8 cellular contexts compared by ENCODE assay signal in the genomic region with DNA sequence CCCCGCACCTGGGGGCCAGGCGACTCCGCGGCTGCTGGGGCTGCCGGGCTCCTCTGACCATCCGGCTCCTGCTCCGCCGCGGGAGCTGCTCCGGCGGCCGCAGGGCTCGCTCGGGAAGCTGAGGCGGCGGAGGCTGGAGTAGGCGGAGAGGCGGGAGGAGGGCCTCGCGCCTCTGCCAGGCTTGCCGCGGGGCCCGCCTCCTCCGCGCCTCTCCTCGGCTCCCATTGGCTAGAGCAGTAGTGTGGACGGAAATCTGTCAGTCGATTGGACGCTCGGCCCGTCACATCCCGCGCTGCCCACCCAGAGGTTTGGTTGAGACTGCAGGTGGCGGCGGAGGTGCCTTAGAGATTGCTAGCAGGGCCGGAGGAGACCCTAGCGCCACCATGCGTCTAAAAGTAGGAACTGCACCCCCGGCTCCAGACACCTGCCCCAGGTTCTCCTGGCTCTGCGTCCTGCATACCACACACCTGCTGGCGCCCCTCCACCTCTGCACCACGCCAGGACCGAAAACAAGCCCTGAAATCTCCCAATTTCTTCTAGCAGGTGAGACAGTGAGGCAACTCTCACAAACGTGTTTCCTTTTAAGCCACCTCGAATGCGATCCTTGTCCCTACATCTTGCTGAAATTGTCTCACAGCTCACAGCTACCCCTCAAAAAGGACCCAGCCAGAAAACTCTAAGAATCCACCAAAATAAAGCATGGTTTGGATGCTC. TPM values are rescaled to one million over a fixed set of nuclear protein-coding genes. Genes with fewer than 3 reads are reported as not detected.
DNase-seq lines count a peak whose midpoint lies in the region; TF ChIP-seq lines count a peak whose summit lies in the region.

Gene SCAI, minus strand, starts transcription at position 152 of the 714 bp plus-strand sequence. Its CDS starts 91 bp downstream, at position 61.

- peak; percentile 99 for DNase-seq in COR-L47 (lab: John Stamatoyannopoulos, UW)
- DNase-seq in GM20000 (ENCODE audit: low spot score) = peak; percentile 99
- DNase-seq in HT-29 (ENCODE audit: low spot score) = peak; percentile 99
- DNase-seq in NK-92 treated with Interleukin-12 subunit alpha and Interleukin-12 subunit beta, amount 100 ng/mL, for 24 hours (lab: John Stamatoyannopoulos, UW) = peak; percentile 94
- peak; percentile 97 for DNase-seq in activated CD8-positive, alpha-beta memory T cell treated with anti-CD3 and anti-CD28 coated beads for 24 hours
- DNase-seq in mesenteric fat pad (ENCODE audit: low spot score) = peak; percentile 99
- peak; percentile 87 for DNase-seq in stimulated activated CD8-positive, alpha-beta memory T cell treated with anti-CD3 and anti-CD28 coated beads, Interleukin-15, amount 100 ng/mL, for 24 hours (ENCODE audit: low read depth)

- peak within 1 kb of the TSS; percentile 3 for H3K9ac ChIP-seq in endocrine pancreas (ENCODE audit: control insufficient read depth, insufficient read depth, low read length)

- H3K4me3 ChIP-seq in endocrine pancreas (ENCODE audit: control insufficient read depth, insufficient read depth, low read length) = peak within 1 kb of the TSS; percentile 54

- H3K9me3 ChIP-seq in endocrine pancreas (ENCODE audit: control insufficient read depth, low read length) = no peaks in the 10 kb centered on the region

- no peaks in the 10 kb centered on the region for H3K4me1 ChIP-seq in endocrine pancreas (ENCODE audit: control insufficient read depth, insufficient read depth, low read length)

- TF ChIP-seq CTCF in GM20000 (IDR thresholded peaks at IDR 0.05; ENCODE audit: extremely low read depth, missing control alignments) = peak; percentile 92

- no peaks in the 10 kb centered on the region for H3K36me3 ChIP-seq in endocrine pancreas (ENCODE audit: control insufficient read depth, insufficient read depth, low read length)

- no peaks in the 10 kb centered on the region for H3K27me3 ChIP-seq in endocrine pancreas (ENCODE audit: control insufficient read depth, insufficient read depth, low read length)

RNA-seq across cellular contexts. Expression of gene SCAI, which starts in this region (rescaled TPM):
- total RNA-seq in HT-29 (2014; rRNA removed; shearing (Covaris generic)) = 3.9 and 5.3 TPM in 2 replicates
- 6.4 TPM for total RNA-seq in mesenteric fat pad

Comparison
In these comparisons a context has a peak if more than half of its experiments do, and no peak if none do; other contexts are left out.
1. Peak in every context shown above with its lines: DNase-seq and H3K4me3 ChIP-seq.